In genomic region chr3:159882784-159883779, GRCh38 we compare ENCODE assay signal across 10 cellular contexts. TPM values are rescaled to one million over a fixed set of nuclear protein-coding genes. Genes with fewer than 3 reads are reported as not detected.
A peak's percentile ranks its signal among the peaks of the same experiment; 100 is the strongest.
DNase-seq lines count a peak whose midpoint lies in the region; ATAC-seq and TF ChIP-seq lines count a peak whose summit lies in the region.
"Had no signal": no experiment of that assay in that cellular context is flagged by ENCODE, and none has a peak within 500 bp of the region (broad histone marks: within the 10 kb centered on the region; RNA-seq: fewer than 3 reads in every experiment).

No MANE protein-coding gene starts in this region.

- no peaks in the 10 kb centered on the region for H3K36me3 Mint-ChIP-seq in activated T-cell treated with anti-CD3 and anti-CD28 coated beads, Interleukin-2, amount 50 U/mL, for 4 hours (ENCODE audit: insufficient read depth)
- H3K36me3 Mint-ChIP-seq: naive B cell had no signal

- ATAC-seq in GM18868 (IDR thresholded peaks at IDR 0.05; ENCODE audit: unreplicated experiment), result peak; percentile 46
- no peak for ATAC-seq in activated T-cell treated with anti-CD3 and anti-CD28 coated beads, Interleukin-2, amount 50 U/mL, for 4 hours

- H3K27me3 Mint-ChIP-seq in activated T-cell treated with anti-CD3 and anti-CD28 coated beads, Interleukin-2, amount 50 U/mL, for 4 hours (ENCODE audit: low read depth), result peaks cover 2% of the 10 kb centered on the region
- H3K27me3 Mint-ChIP-seq: naive B cell had no signal

- no peak overlapping the region for H3K4me3 ChIP-seq in fibroblast of mammary gland (ENCODE audit: control insufficient read depth, low read depth, low read length)
- H3K4me3 ChIP-seq in retinal pigment epithelial cell (ENCODE audit: low read length), result no peak overlapping the region

- H3K9me3 Mint-ChIP-seq in activated T-cell treated with anti-CD3 and anti-CD28 coated beads, Interleukin-2, amount 50 U/mL, for 4 hours, result no peaks in the 10 kb centered on the region
- H3K9me3 Mint-ChIP-seq: naive B cell had no signal

- no peaks in the 10 kb centered on the region for H3K4me1 Mint-ChIP-seq in activated T-cell treated with anti-CD3 and anti-CD28 coated beads, Interleukin-2, amount 50 U/mL, for 4 hours (ENCODE audit: low read depth)
- H3K4me1 Mint-ChIP-seq: naive B cell had no signal

- H3K4me3 Mint-ChIP-seq in activated T-cell treated with anti-CD3 and anti-CD28 coated beads, Interleukin-2, amount 50 U/mL, for 4 hours, result no peak overlapping the region
- H3K4me3 Mint-ChIP-seq: naive B cell had no signal

- no peak for TF ChIP-seq CTCF in fibroblast of mammary gland (conservative IDR thresholded peaks at IDR 0.05; ENCODE audit: control insufficient read depth, insufficient read depth, low read depth, low read length)
- TF ChIP-seq CTCF in retinal pigment epithelial cell (conservative IDR thresholded peaks at IDR 0.05; ENCODE audit: low read depth, low read length), result no peak

- DNase-seq in NCI-H69 (lab: John Stamatoyannopoulos, UW), result peak; percentile 84
- peak; percentile 63 for DNase-seq in fibroblast of mammary gland (ENCODE audit: low read depth)
- DNase-seq in retinal pigment epithelial cell (ENCODE audit: low read depth), result peak; percentile 87
- no peak for DNase-seq in activated T-cell treated with anti-CD3 and anti-CD28 coated beads, Interleukin-2, amount 50 U/mL, for 4 hours
- DNase-seq in DMS53 treated with DMSO at 0.1 percent for 48 hours (lab: John Stamatoyannopoulos, UW; ENCODE audit: unreplicated experiment), result no peak
- no peak for DNase-seq in activated CD8-positive, alpha-beta memory T cell treated with anti-CD3 and anti-CD28 coated beads, Interleukin-2, amount 50 U/mL, for 4 hours
- DNase-seq in activated T-cell treated with anti-CD3 and anti-CD28 coated beads, Interleukin-2, amount 50 U/mL, for 1 hour, result no peak
- DNase-seq: naive B cell, NCI-H1694 had no signal

RNA-seq across cellular contexts. Expression of gene SCHIP1, which starts 43.4 kb away (rescaled TPM):
- total RNA-seq in activated T-cell treated with anti-CD3 and anti-CD28 coated beads, Interleukin-2, amount 50 U/mL, for 4 hours, result not detected

Comparison
In these comparisons a context has a peak if more than half of its experiments do, and no peak if none do; other contexts are left out.
1. DNase-seq: peak in NCI-H69 (single experiment), fibroblast of mammary gland (single experiment) and retinal pigment epithelial cell (single experiment); none in activated T-cell treated with anti-CD3 and anti-CD28 coated beads, Interleukin-2, amount 50 U/mL, for 4 hours (single experiment), DMS53 treated with DMSO at 0.1 percent for 48 hours (single experiment), activated CD8-positive, alpha-beta memory T cell treated with anti-CD3 and anti-CD28 coated beads, Interleukin-2, amount 50 U/mL, for 4 hours (single experiment) and activated T-cell treated with anti-CD3 and anti-CD28 coated beads, Interleukin-2, amount 50 U/mL, for 1 hour (single experiment).